In genomic region chr10:72133517-72133916, GRCh38 we compare ENCODE assay signal across 9 cellular contexts. TPM values are rescaled to one million over a fixed set of nuclear protein-coding genes. Genes with fewer than 3 reads are reported as not detected.
DNase-seq lines count a peak whose midpoint lies in the region; ATAC-seq, FAIRE-seq and TF ChIP-seq lines count a peak whose summit lies in the region.
"Had no signal": no experiment of that assay in that cellular context is flagged by ENCODE, and none has a peak within 500 bp of the region (broad histone marks: within the 10 kb centered on the region; RNA-seq: fewer than 3 reads in every experiment).

No MANE protein-coding gene starts in this region.

- POLR2A ChIA-PET in BJ (lab: Charles Lee) (interaction anchor here (0.9 kb wide), 1 partner anchor 142 kb away, joined by 3 read pairs; no protein-coding TSS in a partner anchor), K562 (lab: Yijun Ruan, JAX) (interaction anchor here (0.6 to 1.6 kb wide), 3 partner anchors 40 to 216 kb away, joined by 3 to 7 read pairs (median 3); no protein-coding TSS in a partner anchor)

- DNase-seq in BJ (ENCODE audit: low read depth) (peak; percentile 41), K562 (ENCODE audit: extremely low read depth in 1 of 4, low spot score in 3 of 4) (peak in 1 of 4 experiments; percentile 16), spleen (no peak), NCI-H1694 (lab: John Stamatoyannopoulos, UW) (no peak), MG63 (no peak), tibial nerve (ENCODE audit: low spot score in 2 of 2) (no peak)

- no peak overlapping the region for H2AFZ ChIP-seq in K562 (ENCODE audit: low read depth, low read length)

- no peaks in the 10 kb centered on the region for H4K20me1 ChIP-seq in K562 (replicated peaks; ENCODE audit: control insufficient read depth, insufficient read depth, low read length)

- H3K4me1 ChIP-seq in K562 (replicated peaks in 1 of 2; ENCODE audit: control insufficient read depth in 2 of 2, insufficient read depth in 2 of 2, low read length in 2 of 2) (peaks cover 0 to 9% of the 10 kb centered on the region in 2 experiments; a peak in 2 of 5 replicates), spleen (peaks cover 0 to 41% (median 30%) of the 10 kb centered on the region in 6 donors), tibial nerve (peaks cover 0 to 11% (median 3%) of the 10 kb centered on the region in 4 donors)
- H3K4me1 ChIP-seq: body of pancreas had no signal

- intact Hi-C loops in K562 (cut with micrococcal nuclease), result no loop called here
- intact Hi-C loops in spleen (cut with DNase I; ENCODE audit: low total_unique reads), result loop anchor here (10.0 kb wide), 1 partner anchor 51 kb away; no protein-coding TSS in a partner anchor

- peak; percentile 55 for ATAC-seq in GM19328 (IDR thresholded peaks at IDR 0.05; ENCODE audit: unreplicated experiment)
- ATAC-seq in HG03354 (IDR thresholded peaks at IDR 0.05; ENCODE audit: poor library complexity, severe bottlenecking, unreplicated experiment), result peak; percentile 84
- peak; percentile 65 for ATAC-seq in K562
- ATAC-seq: body of pancreas had no signal

- H3K4me3 ChIP-seq in BJ (ENCODE audit: low read depth, low read length) (no peak overlapping the region), K562 (no peak overlapping the region), spleen (no peak overlapping the region), MG63 (no peak overlapping the region), tibial nerve (no peak overlapping the region)
- H3K4me3 ChIP-seq: body of pancreas had no signal

- CTCF ChIA-PET in BJ (lab: Yijun Ruan, JAX) (no interaction called here), K562 (lab: Yijun Ruan, JAX; ENCODE audit: low intra/inter-chr PET ratio) (interaction anchor here (1.0 kb wide), 1 partner anchor 89 kb away, joined by 3 read pairs; no protein-coding TSS in a partner anchor)

- H3K9me1 ChIP-seq in K562 (ENCODE audit: control insufficient read depth, insufficient read depth, low read length), result no peaks in the 10 kb centered on the region

- BruUV-seq in K562 (replicated peaks; lab: Mats Ljungman, UMichigan), result no TSS peak

- peaks cover 1% of the 10 kb centered on the region for H3K36me3 ChIP-seq in BJ (ENCODE audit: control insufficient read depth, insufficient read depth, low read length)
- peaks cover 3% of the 10 kb centered on the region for H3K36me3 ChIP-seq in K562 (ENCODE audit: control insufficient read depth, insufficient read depth, low read length)
- H3K36me3 ChIP-seq in spleen, result peaks cover 0 to 54% (median 7%) of the 10 kb centered on the region in 6 donors
- H3K36me3 ChIP-seq in MG63, result no peaks in the 10 kb centered on the region; the same call in 1 of the 2 replicates
- H3K36me3 ChIP-seq in tibial nerve, result peaks cover 0 to 38% (median 0%) of the 10 kb centered on the region in 3 donors

- H3K4me2 ChIP-seq in K562 (ENCODE audit: insufficient read depth, low read length), result no peak overlapping the region

- H3K27me3 ChIP-seq in BJ (ENCODE audit: control insufficient read depth, insufficient read depth, low read length) (no peaks in the 10 kb centered on the region), K562 (ENCODE audit: control insufficient read depth in 2 of 2, insufficient read depth in 2 of 2, low read length in 2 of 2) (no peaks in the 10 kb centered on the region), spleen (replicated peaks in 1 of 7) (no peaks in the 10 kb centered on the region), MG63 (no peaks in the 10 kb centered on the region), tibial nerve (no peaks in the 10 kb centered on the region)
- H3K27me3 ChIP-seq: body of pancreas had no signal

- TF ChIP-seq EP300 in K562 (IDR thresholded peaks at IDR 0.05; ENCODE audit: low read length), result no peak
- no peak for TF ChIP-seq EP300 in tibial nerve (IDR thresholded peaks at IDR 0.05)

- no peaks in the 10 kb centered on the region for H3K79me2 ChIP-seq in K562 (ENCODE audit: control insufficient read depth, insufficient read depth, low read length)

- no peak for TF ChIP-seq POLR2A in K562 (conservative IDR thresholded peaks at IDR 0.05)
- no peak for TF ChIP-seq POLR2A in spleen (IDR thresholded peaks at IDR 0.05)
- no peak for TF ChIP-seq POLR2A in tibial nerve (IDR thresholded peaks at IDR 0.05)

- no peaks in the 10 kb centered on the region for H3K9me3 ChIP-seq in K562 (replicated peaks; ENCODE audit: control insufficient read depth, insufficient read depth, low read depth, low read length)
- peaks cover 0 to 7% (median 0%) of the 10 kb centered on the region in 8 donors for H3K9me3 ChIP-seq in spleen
- H3K9me3 ChIP-seq in MG63, result no peaks in the 10 kb centered on the region
- H3K9me3 ChIP-seq in tibial nerve, result no peaks in the 10 kb centered on the region
- H3K9me3 ChIP-seq: body of pancreas had no signal

- in situ Hi-C loops in K562 (cut with MboI), result loop anchor here (10.0 kb wide), 1 partner anchor 201 kb away; no protein-coding TSS in a partner anchor

- TF ChIP-seq RAD21 in K562 (CRISPR knock-in tag; conservative IDR thresholded peaks at IDR 0.05 in 1 of 2, IDR thresholded peaks at IDR 0.05 in 1 of 2), result no peak

- no peak overlapping the region for H3K27ac ChIP-seq in K562 (ENCODE audit: extremely low read depth, low read depth, low read length)
- H3K27ac ChIP-seq in spleen, result peak overlapping the region in 1 of 8 donors; percentile 18
- peak overlapping the region in 1 of 4 donors; percentile 37 for H3K27ac ChIP-seq in tibial nerve
- H3K27ac ChIP-seq: body of pancreas had no signal

- FAIRE-seq in K562 (lab: Jason Lieb, UNC), result no peak

- H3K9ac ChIP-seq in K562 (ENCODE audit: insufficient read depth in 1 of 2, low read depth in 2 of 2, low read length in 2 of 2), result no peak overlapping the region

- TF ChIP-seq CTCF in BJ (IDR thresholded peaks at IDR 0.05; ENCODE audit: insufficient read depth, low read depth, low read length), result no peak
- TF ChIP-seq CTCF in K562 (IDR thresholded peaks at IDR 0.05 in 2 of 3, conservative IDR thresholded peaks at IDR 0.05 in 1 of 3; ENCODE audit: insufficient read depth in 2 of 3, low read depth in 1 of 3, low read length in 3 of 3), result no peak
- no peak for TF ChIP-seq CTCF in spleen (IDR thresholded peaks at IDR 0.05 in 8 of 11, conservative IDR thresholded peaks at IDR 0.05 in 3 of 11)
- no peak for TF ChIP-seq CTCF in tibial nerve (IDR thresholded peaks at IDR 0.05)

TF ChIP-seq in K562, 482 proteins besides CTCF, POLR2A, EP300 and RAD21 (continues in another document):
- TF ChIP-seq SOX6 (IDR thresholded peaks at IDR 0.05), result peak; percentile 81
- TF ChIP-seq MXD1 (CRISPR knock-in tag; IDR thresholded peaks at IDR 0.05; ENCODE audit: borderline replicate concordance, poor library complexity, severe bottlenecking), result no peak
- TF ChIP-seq SMAD1 (IDR thresholded peaks at IDR 0.05; ENCODE audit: low read depth, low read length, partially characterized antibody), result no peak
- TF ChIP-seq ZBTB7A (IDR thresholded peaks at IDR 0.05; ENCODE audit: borderline replicate concordance, control insufficient read depth, low read depth, low read length), result no peak
- peak; percentile 16; the same call in 1 of the 2 replicates for TF ChIP-seq SMARCE1 (IDR thresholded peaks at IDR 0.05)
- no peak for TF ChIP-seq ZNF830 (CRISPR knock-in tag; IDR thresholded peaks at IDR 0.05)
- peak in 1 of 2 experiments; percentile 74; a peak in 1 of 4 replicates for TF ChIP-seq FOXA3 (CRISPR knock-in tag; conservative IDR thresholded peaks at IDR 0.05 in 1 of 2, IDR thresholded peaks at IDR 0.05 in 1 of 2)
- 0 out of 2 replicates have a peak, but pooled peaks have one; percentile 24 for TF ChIP-seq CEBPG (CRISPR knock-in tag; IDR thresholded peaks at IDR 0.05)
- TF ChIP-seq CEBPG (tag; conservative IDR thresholded peaks at IDR 0.05 in 1 of 2, IDR thresholded peaks at IDR 0.05 in 1 of 2), result no peak
- no peak for TF ChIP-seq HNRNPK (IDR thresholded peaks at IDR 0.05; ENCODE audit: low read depth, low read length, poor library complexity, severe bottlenecking)
- no peak for TF ChIP-seq ZBTB8A (IDR thresholded peaks at IDR 0.05; ENCODE audit: partially characterized antibody)

RNA-seq across cellular contexts. Expression of gene SPOCK2, which starts 45.2 kb away (rescaled TPM):
- polyA plus RNA-seq in BJ (2011; rRNA removed) (0.04 and 0.06 TPM in 2 replicates), K562 (2011; rRNA removed) (0.04 and 0.09 TPM in 2 replicates), K562 (2014; fragmentation: Illumina TruSeq; extraction: Trizol) (0.08 and 0.09 TPM in 2 replicates), K562 (2014; fragmentation: Nextera tagmentation; extraction: Ambion mirVana) (not detected), K562 (2014; rRNA removed) (0.12 and 0.52 TPM in 2 replicates), spleen (10 to 100 TPM; 12.6 to 28.4 (median 23.6) TPM)
- polyA minus RNA-seq in BJ (2011; rRNA and poly(A)+ RNA removed), result 0.09 and 0.21 TPM in 2 replicates
- 0.46 and 1.2 TPM in 2 replicates for total RNA-seq in K562 (2011; cell fraction: chromatin; rRNA removed; ENCODE audit: low replicate concordance)
- 0.67 and 0.79 TPM in 2 replicates for total RNA-seq in K562 (2011; cell fraction: nucleolus; rRNA removed)
- 0.59 and 1.1 TPM in 2 replicates for total RNA-seq in K562 (2011; cell fraction: nucleoplasm; rRNA removed)
- total RNA-seq in K562 (2014; rRNA removed) (0.04 and 0.82 TPM in 2 replicates), K562 (2014; rRNA removed; fragmentation: Illumina TruSeq; extraction: Trizol) (0.11 and 0.38 TPM in 2 replicates), K562 (2015; rRNA removed; fragmentation: Illumina TruSeq; extraction: Trizol) (0.11 and 0.19 TPM in 2 replicates), K562 (2021) (0.63 and 0.86 TPM in 2 replicates), spleen (10 to 100 TPM; 32.2 to 64.3 (median 43.5) TPM), tibial nerve (1 to 10 TPM; 2.1 to 9.9 (median 5.0) TPM)
- polyA plus RNA-seq in K562 (2011; cell fraction: cytosol; rRNA removed), result 0.04 and 0.31 TPM in 2 replicates
- 0.30 and 0.63 TPM in 2 replicates for polyA plus RNA-seq in K562 (2011; cell fraction: nucleus; rRNA removed)
- polyA plus RNA-seq in K562 (2012), result 0.17 and 0.46 TPM in 2 replicates
- polyA minus RNA-seq in K562 (2011; rRNA and poly(A)+ RNA removed), result 0.04 and 0.18 TPM in 2 replicates
- polyA minus RNA-seq in K562 (2011; cell fraction: cytosol; rRNA and poly(A)+ RNA removed), result not detected in 2 replicates
- polyA minus RNA-seq in K562 (2011; cell fraction: nucleus; rRNA and poly(A)+ RNA removed), result 0.27 and 0.44 TPM in 2 replicates
- not detected in 2 replicates for total RNA-seq in MG63 (2014; rRNA removed; shearing (Covaris generic); ENCODE audit: low replicate concordance)
